In genomic region chr7:139457153-139457946, GRCh38 we compare ENCODE assay signal across 15 cellular contexts. TPM values are rescaled to one million over a fixed set of nuclear protein-coding genes. Genes with fewer than 3 reads are reported as not detected.
DNase-seq lines count a peak whose midpoint lies in the region; ATAC-seq and TF ChIP-seq lines count a peak whose summit lies in the region.
"Had no signal": no experiment of that assay in that cellular context is flagged by ENCODE, and none has a peak within 500 bp of the region (broad histone marks: within the 10 kb centered on the region; RNA-seq: fewer than 3 reads in every experiment).

No MANE protein-coding gene starts in this region.

- H3K9ac ChIP-seq in mammary epithelial cell (ENCODE audit: insufficient read depth, low read length): no peak overlapping the region
- no peak overlapping the region for H3K9ac ChIP-seq in mesendoderm (ENCODE audit: low read length)
- H3K9ac ChIP-seq: parathyroid adenoma had no signal

- no peaks in the 10 kb centered on the region for H3K79me1 ChIP-seq in mesendoderm (ENCODE audit: low read length)

- 58% methylated on average over 9 of the region's 15 CpGs for WGBS in mammary epithelial cell (ENCODE audit: low coverage, missing lambda C conversion rate)
- WGBS in mesendoderm (ENCODE audit: extremely low coverage, insufficient coverage, low lambda C conversion rate): no CpG with 5 or more reads among the region's 15 CpGs
- 76 to 88% (median 86%) methylated on average over 15 of the region's 15 CpGs for WGBS in spleen, 5 donors

- H3K27ac ChIP-seq in mammary epithelial cell (ENCODE audit: insufficient read depth, low read depth, low read length) (no peak overlapping the region), mesendoderm (ENCODE audit: low read depth, low read length) (no peak overlapping the region), brain microvascular endothelial cell (no peak overlapping the region), OCI-LY7 (ENCODE audit: low read depth, low read length, poor library complexity, severe bottlenecking) (no peak overlapping the region), spleen (no peak overlapping the region)
- H3K27ac ChIP-seq: parathyroid adenoma, tibial artery had no signal

- dilution Hi-C loops in mammary epithelial cell (cut with HindIII; ENCODE audit: low sequenced_read_pairs): no loop called here

- in situ Hi-C loops in mammary epithelial cell (cut with MboI; ENCODE audit: low sequenced_read_pairs in 2 of 2): no loop called here
- in situ Hi-C loops in brain microvascular endothelial cell (cut with HindIII; ENCODE audit: low pct_ligation_motif_present, low sequenced_read_pairs): no loop called here

- peaks cover 9% of the 10 kb centered on the region for H3K4me1 ChIP-seq in mammary epithelial cell (ENCODE audit: insufficient read depth, low read length)
- peaks cover 8% of the 10 kb centered on the region for H3K4me1 ChIP-seq in mesendoderm (ENCODE audit: control insufficient read depth, low read depth, low read length)
- no peaks in the 10 kb centered on the region for H3K4me1 ChIP-seq in OCI-LY7 (ENCODE audit: insufficient read depth, low read length, poor library complexity, severe bottlenecking)
- no peaks in the 10 kb centered on the region for H3K4me1 ChIP-seq in spleen
- H3K4me1 ChIP-seq: parathyroid adenoma had no signal

- H2AFZ ChIP-seq in mammary epithelial cell (ENCODE audit: low read depth, low read length): peak overlapping the region; percentile 73
- no peak overlapping the region for H2AFZ ChIP-seq in OCI-LY7 (ENCODE audit: low read length)
- H2AFZ ChIP-seq: parathyroid adenoma had no signal

- H3K27me3 ChIP-seq in mammary epithelial cell (ENCODE audit: insufficient read depth, low read length) (no peaks in the 10 kb centered on the region), mesendoderm (ENCODE audit: insufficient read depth, low read length, poor library complexity) (no peaks in the 10 kb centered on the region), brain microvascular endothelial cell (replicated peaks) (no peaks in the 10 kb centered on the region), spleen (replicated peaks in 1 of 7) (no peaks in the 10 kb centered on the region)
- H3K27me3 ChIP-seq: tibial artery had no signal

- H3K4me2 ChIP-seq in mammary epithelial cell (ENCODE audit: insufficient read depth, low read depth, low read length): no peak overlapping the region
- no peak overlapping the region for H3K4me2 ChIP-seq in mesendoderm (ENCODE audit: low read length)
- H3K4me2 ChIP-seq in OCI-LY7 (ENCODE audit: low read length): no peak overlapping the region

- DNase-seq in AG20443 (ENCODE audit: low spot score) (peak; percentile 66), HK-2 (ENCODE audit: unreplicated experiment) (peak; percentile 51), mammary epithelial cell (no peak), mesendoderm (peak; percentile 32), brain microvascular endothelial cell (no peak), OCI-LY7 (ENCODE audit: low spot score) (no peak), spleen (no peak)
- DNase-seq: activated CD8-positive, alpha-beta T cell treated with anti-CD3 and anti-CD28 coated beads for 36 hours; Kasumi-1; NCI-H2081 treated with DMSO at 0.1 percent for 48 hours; SIG-M5; stimulated activated CD4-positive, alpha-beta T cell treated with anti-CD3 and anti-CD28 coated beads, Interleukin-15, amount 100 ng/mL, for 24 hours; tibial artery had no signal

- POLR2A ChIA-PET in OCI-LY7 (lab: Charles Lee): no interaction called here

- no peak overlapping the region for H4K5ac ChIP-seq in mesendoderm (ENCODE audit: low read length)

- no peak for ATAC-seq in GM21447 (IDR thresholded peaks at IDR 0.05; ENCODE audit: unreplicated experiment)
- ATAC-seq: activated CD8-positive, alpha-beta T cell treated with anti-CD3 and anti-CD28 coated beads for 36 hours had no signal

- no peak overlapping the region for H2BK5ac ChIP-seq in mesendoderm (ENCODE audit: low read length)

- no peaks in the 10 kb centered on the region for H3K9me3 ChIP-seq in mammary epithelial cell (replicated peaks; ENCODE audit: insufficient read depth, low read length)
- H3K9me3 ChIP-seq in OCI-LY7 (ENCODE audit: low read length): no peaks in the 10 kb centered on the region
- no peaks in the 10 kb centered on the region for H3K9me3 ChIP-seq in spleen
- H3K9me3 ChIP-seq: tibial artery had no signal

- H3K36me3 ChIP-seq in mammary epithelial cell (ENCODE audit: insufficient read depth, low read length) (no peaks in the 10 kb centered on the region), mesendoderm (ENCODE audit: control insufficient read depth, insufficient read depth, low read length) (no peaks in the 10 kb centered on the region), brain microvascular endothelial cell (replicated peaks) (no peaks in the 10 kb centered on the region), OCI-LY7 (ENCODE audit: insufficient read depth, low read length) (no peaks in the 10 kb centered on the region), spleen (no peaks in the 10 kb centered on the region)
- H3K36me3 ChIP-seq: tibial artery had no signal

- no peak overlapping the region for H3K18ac ChIP-seq in mesendoderm (ENCODE audit: low read length)

- H4K20me1 ChIP-seq in mammary epithelial cell (ENCODE audit: insufficient read depth, low read length) (no peaks in the 10 kb centered on the region), OCI-LY7 (ENCODE audit: insufficient read depth, low read length) (no peaks in the 10 kb centered on the region)

- H2BK15ac ChIP-seq in mesendoderm (replicated peaks; ENCODE audit: low read depth): no peak overlapping the region

- no peaks in the 10 kb centered on the region for H3K9me2 ChIP-seq in OCI-LY7 (ENCODE audit: insufficient read depth, low read length)

- H2BK120ac ChIP-seq in mesendoderm (ENCODE audit: low read depth, low read length): no peak overlapping the region

- intact Hi-C loops in mammary epithelial cell (cut with micrococcal nuclease) (no loop called here), OCI-LY7 (cut with micrococcal nuclease; ENCODE audit: unreplicated experiment) (no loop called here), spleen (cut with DNase I; ENCODE audit: low total_unique reads) (no loop called here)

- no peak overlapping the region for H2AK5ac ChIP-seq in mesendoderm (ENCODE audit: low read length)

- no peak for TF ChIP-seq POLR2A in spleen (IDR thresholded peaks at IDR 0.05)

- peak overlapping the region; percentile 62 for H3K56ac ChIP-seq in mesendoderm (ENCODE audit: low read length)

- BruUV-seq in mammary epithelial cell (replicated peaks; lab: Mats Ljungman, UMichigan): no TSS peak
- no TSS peak for BruUV-seq in OCI-LY7 (replicated peaks; lab: Mats Ljungman, UMichigan)

- TF ChIP-seq CTCF in mammary epithelial cell (conservative IDR thresholded peaks at IDR 0.05 in 1 of 2, IDR thresholded peaks at IDR 0.05 in 1 of 2; ENCODE audit: extremely low read depth in 1 of 2, insufficient read depth in 1 of 2, low read depth in 1 of 2, low read length in 2 of 2) (no peak), brain microvascular endothelial cell (IDR thresholded peaks at IDR 0.05; ENCODE audit: low read depth, low read length, missing control alignments) (no peak), OCI-LY7 (conservative IDR thresholded peaks at IDR 0.05; ENCODE audit: low read length) (no peak), spleen (IDR thresholded peaks at IDR 0.05 in 8 of 11, conservative IDR thresholded peaks at IDR 0.05 in 3 of 11) (no peak)

- CTCF ChIA-PET in mammary epithelial cell (lab: Charles Lee; ENCODE audit: low non-redundant PET) (no interaction called here), OCI-LY7 (lab: Charles Lee; ENCODE audit: unreplicated experiment) (no interaction called here)

- H3K4me3 ChIP-seq in mammary epithelial cell (replicated peaks in 1 of 3; ENCODE audit: insufficient read depth in 1 of 3, low read depth in 2 of 3, low read length in 3 of 3) (no peak overlapping the region), mesendoderm (ENCODE audit: low read length) (no peak overlapping the region), brain microvascular endothelial cell (ENCODE audit: low read depth, low read length) (no peak overlapping the region), OCI-LY7 (ENCODE audit: low read depth, low read length, poor library complexity, severe bottlenecking) (no peak overlapping the region), spleen (no peak overlapping the region)
- H3K4me3 ChIP-seq: tibial artery had no signal

- no peak overlapping the region for H4K8ac ChIP-seq in mesendoderm (ENCODE audit: low read depth, low read length)

- H3K79me2 ChIP-seq in mammary epithelial cell (ENCODE audit: insufficient read depth, low read length): no peaks in the 10 kb centered on the region
- no peaks in the 10 kb centered on the region for H3K79me2 ChIP-seq in mesendoderm (ENCODE audit: control insufficient read depth, insufficient read depth, low read length)
- H3K79me2 ChIP-seq in OCI-LY7 (ENCODE audit: insufficient read depth, low read depth, low read length): no peaks in the 10 kb centered on the region
- H3K79me2 ChIP-seq: parathyroid adenoma had no signal

- no peak overlapping the region for H3K4ac ChIP-seq in mesendoderm (ENCODE audit: low read depth, low read length)

- no peak overlapping the region for H3K23ac ChIP-seq in mesendoderm (ENCODE audit: low read length)

RNA-seq across cellular contexts. Expression of gene KLRG2, which starts 26.1 kb away (rescaled TPM):
- total RNA-seq in mammary epithelial cell (1 to 10 TPM in 1 of 2 donors, under 1 TPM in 1; 0.89 to 1.0 TPM), OCI-LY7 (2022) (not detected in 2 replicates), spleen (not detected)
- polyA plus RNA-seq in mammary epithelial cell (0.29 TPM), spleen (under 1 TPM in 1 of 3 donors, not detected in 2; 0.03 TPM)
- not detected for polyA minus RNA-seq in mammary epithelial cell
- polyA plus RNA-seq in mesendoderm (2013, experiment 1 of 2): 5.4 TPM
- 5.8 TPM for polyA plus RNA-seq in mesendoderm (2013, experiment 2 of 2)
- not detected in 2 replicates for total RNA-seq in OCI-LY7 (2014; rRNA removed; shearing (Covaris generic))

Comparison
In these comparisons a context has a peak if more than half of its experiments do, and no peak if none do; other contexts are left out.
1. DNase-seq: peak in AG20443 (single experiment), HK-2 (single experiment) and mesendoderm (single experiment); none in mammary epithelial cell (single experiment), brain microvascular endothelial cell (single experiment), OCI-LY7 (single experiment) and spleen (single experiment).